Comparison of ENCODE assay signal across 22 cellular contexts in the genomic region with DNA sequence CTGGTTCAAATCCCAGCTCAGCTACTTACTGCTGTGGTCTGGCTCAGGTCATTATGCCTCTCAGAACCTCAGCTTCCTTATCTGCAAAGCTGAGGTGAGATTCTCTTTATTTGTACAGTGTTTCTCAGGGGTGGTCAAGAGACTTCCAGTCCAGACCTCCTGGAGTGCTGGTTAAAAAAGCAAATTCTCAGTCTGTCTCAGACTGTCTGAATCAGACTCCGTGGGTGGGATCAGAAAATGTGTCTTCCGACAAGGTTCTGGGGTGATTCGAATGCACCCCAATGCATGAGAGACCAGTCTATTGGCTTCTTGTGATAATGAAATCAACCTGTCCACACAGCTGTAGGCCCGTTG.
DNase-seq lines count a peak whose midpoint lies in the region; ATAC-seq, FAIRE-seq and TF ChIP-seq lines count a peak whose summit lies in the region.
"Had no signal": no experiment of that assay in that cellular context is flagged by ENCODE, and none has a peak within 500 bp of the region (broad histone marks: within the 10 kb centered on the region; RNA-seq: fewer than 3 reads in every experiment).

No MANE protein-coding gene starts in this region.

- H3K4me1 ChIP-seq in HCT116 (ENCODE audit: control insufficient read depth in 1 of 2, insufficient read depth in 2 of 2, low read length in 2 of 2) (peaks cover 9 to 14% of the 10 kb centered on the region in 2 experiments), PC-3 (ENCODE audit: insufficient read depth, low read length) (peaks cover 8% of the 10 kb centered on the region)
- H3K4me1 ChIP-seq: Caco-2 had no signal

- TF ChIP-seq RAD21 in HCT116 (IDR thresholded peaks at IDR 0.05; ENCODE audit: low read depth): no peak

- no peaks in the 10 kb centered on the region for H3K36me3 Mint-ChIP-seq in osteocyte (ENCODE audit: unreplicated experiment)
- H3K36me3 Mint-ChIP-seq: CD4-positive, CD25-positive, alpha-beta regulatory T cell had no signal

- TF ChIP-seq POLR2A in HCT116 (IDR thresholded peaks at IDR 0.05; ENCODE audit: borderline replicate concordance, extremely low read depth, insufficient read depth, insufficient read length): no peak

- BruUV-seq in HCT116 (replicated peaks; lab: Mats Ljungman, UMichigan) (no TSS peak), PC-3 (replicated peaks; lab: Mats Ljungman, UMichigan) (no TSS peak)

- CTCF ChIA-PET in HCT116 (lab: Charles Lee): no interaction called here
- CTCF ChIA-PET in PC-3 (lab: Charles Lee): no interaction called here

- H3K9ac ChIP-seq in HCT116 (ENCODE audit: low read length): no peak overlapping the region
- no peak overlapping the region for H3K9ac ChIP-seq in PC-3 (ENCODE audit: low read length)
- H3K9ac ChIP-seq: KMS-11 had no signal

- H3F3A ChIP-seq in PC-3 (ENCODE audit: low read length, unreplicated experiment): no peaks in the 10 kb centered on the region

- no peak for TF ChIP-seq CTCF in HCT116 (IDR thresholded peaks at IDR 0.05 in 2 of 3, conservative IDR thresholded peaks at IDR 0.05 in 1 of 3; ENCODE audit: borderline replicate concordance in 1 of 3, insufficient read depth in 1 of 3, low read depth in 2 of 3, low read length in 2 of 3)
- no peak for TF ChIP-seq CTCF in PC-3 (conservative IDR thresholded peaks at IDR 0.05; ENCODE audit: low read depth, low read length)
- TF ChIP-seq CTCF in bronchial epithelial cell (IDR thresholded peaks at IDR 0.05; ENCODE audit: insufficient read depth, low read length, severe bottlenecking): no peak
- TF ChIP-seq CTCF in osteocyte (IDR thresholded peaks at IDR 0.05): no peak

- H3K4me3 ChIP-seq in HCT116 (replicated peaks in 1 of 2; ENCODE audit: low read depth in 1 of 2, low read length in 2 of 2) (no peak overlapping the region; a peak in 1 of 4 replicates), PC-3 (ENCODE audit: low read length) (no peak overlapping the region), bronchial epithelial cell (ENCODE audit: low read depth, low read length) (no peak overlapping the region)
- H3K4me3 ChIP-seq: GM12878 had no signal

- POLR2A ChIA-PET in HCT116 (lab: Charles Lee) (no interaction called here), PC-3 (lab: Charles Lee; ENCODE audit: unreplicated experiment) (no interaction called here)

- peaks cover 48% of the 10 kb centered on the region for H3K4me1 Mint-ChIP-seq in osteocyte (ENCODE audit: unreplicated experiment)
- H3K4me1 Mint-ChIP-seq: CD4-positive, CD25-positive, alpha-beta regulatory T cell had no signal

- intact Hi-C loops in HCT116 (cut with micrococcal nuclease): no loop called here
- intact Hi-C loops in PC-3 (cut with micrococcal nuclease): no loop called here

- no peak overlapping the region for H3K4me3 Mint-ChIP-seq in osteocyte (ENCODE audit: unreplicated experiment)
- H3K4me3 Mint-ChIP-seq: CD4-positive, CD25-positive, alpha-beta regulatory T cell had no signal

- H2AFZ ChIP-seq in HCT116 (ENCODE audit: low read depth, low read length, poor library complexity, severe bottlenecking) (peak overlapping the region; percentile 50), PC-3 (ENCODE audit: low read length) (0 out of 2 replicates have a peak overlapping the region, but pooled peaks have one; percentile 37)

- no peaks in the 10 kb centered on the region for H3K27me3 Mint-ChIP-seq in osteocyte (ENCODE audit: unreplicated experiment)

- H4K20me1 ChIP-seq in HCT116 (ENCODE audit: insufficient read depth) (no peaks in the 10 kb centered on the region), PC-3 (ENCODE audit: low read length) (no peaks in the 10 kb centered on the region)

- ATAC-seq in HCT116 (0 out of 2 replicates have a peak, but pooled peaks have one; percentile 2), PC-3 (no peak), GM21515 (IDR thresholded peaks at IDR 0.05; ENCODE audit: unreplicated experiment) (no peak)
- ATAC-seq: GM12878 had no signal

- RAD21 ChIA-PET in HCT116 (lab: Charles Lee; ENCODE audit: low non-redundant PET in 1 of 2, low total read pairs in 2 of 2, uncharacterized antibody in 2 of 2, unreplicated experiment in 2 of 2): no interaction called here

- H3K27me3 ChIP-seq in HCT116 (ENCODE audit: insufficient read depth, low read length) (no peaks in the 10 kb centered on the region), PC-3 (ENCODE audit: low read length) (peaks cover 42% of the 10 kb centered on the region), bronchial epithelial cell (ENCODE audit: control insufficient read depth, insufficient read depth, low read length) (no peaks in the 10 kb centered on the region)

- H3K9me3 Mint-ChIP-seq in osteocyte (ENCODE audit: unreplicated experiment): no peaks in the 10 kb centered on the region

- no peaks in the 10 kb centered on the region for H3K36me3 ChIP-seq in HCT116 (ENCODE audit: control insufficient read depth in 1 of 2, insufficient read depth in 2 of 2, low read length in 2 of 2)
- no peaks in the 10 kb centered on the region for H3K36me3 ChIP-seq in PC-3 (ENCODE audit: low read depth, low read length)
- H3K36me3 ChIP-seq in bronchial epithelial cell (ENCODE audit: control insufficient read depth, insufficient read depth, low read length): no peaks in the 10 kb centered on the region

- H3K4me2 ChIP-seq in HCT116 (ENCODE audit: low read length) (peak overlapping the region; percentile 65), PC-3 (ENCODE audit: low read length) (no peak overlapping the region)
- H3K4me2 ChIP-seq: KMS-11 had no signal

- DNase-seq in HCT116 (ENCODE audit: low read depth, low spot score) (no peak), PC-3 (no peak), bronchial epithelial cell (ENCODE audit: low read depth) (no peak), osteocyte (ENCODE audit: extremely low spot score, unreplicated experiment) (no peak), HCEC 1CT (no peak), GDM1 (lab: John Stamatoyannopoulos, UW) (no peak)
- DNase-seq in activated naive CD4-positive, alpha-beta T cell treated with Interleukin-2 at 50 U/mL for 16 hours: no peak
- DNase-seq: CD4-positive, CD25-positive, alpha-beta regulatory T cell; DMS153; GOT3; NCI-H1048; NCI-H1436; NCI-H1930; NCI-H510A; NCI-H748 treated with DMSO at 0.1 percent for 48 hours; SIG-M5 had no signal

- H3K27ac ChIP-seq in HCT116 (ENCODE audit: low read depth, low read length) (no peak overlapping the region; the same call in 1 of the 2 replicates), PC-3 (ENCODE audit: low read length) (no peak overlapping the region)
- H3K27ac ChIP-seq: KMS-11 had no signal

- H3K9me2 ChIP-seq in HCT116 (ENCODE audit: insufficient read depth) (no peaks in the 10 kb centered on the region), PC-3 (replicated peaks; ENCODE audit: low read length) (no peaks in the 10 kb centered on the region)

- H3K9me3 ChIP-seq in HCT116 (ENCODE audit: control insufficient read depth in 1 of 2, insufficient read depth in 1 of 2, low read depth in 1 of 2, low read length in 2 of 2) (no peaks in the 10 kb centered on the region), PC-3 (ENCODE audit: low read length) (no peaks in the 10 kb centered on the region)
- H3K9me3 ChIP-seq: Caco-2 had no signal

- H3K79me2 ChIP-seq in HCT116 (ENCODE audit: insufficient read depth, low read length) (no peaks in the 10 kb centered on the region), PC-3 (ENCODE audit: low read length) (no peaks in the 10 kb centered on the region)

- peak overlapping the region; percentile 38 for H3K27ac Mint-ChIP-seq in osteocyte (ENCODE audit: unreplicated experiment)
- H3K27ac Mint-ChIP-seq: CD4-positive, CD25-positive, alpha-beta regulatory T cell had no signal

- peak; percentile 28 for FAIRE-seq in bronchial epithelial cell (lab: Jason Lieb, UNC)
- FAIRE-seq: GM12878, GM19239, HepG2 had no signal

TF ChIP-seq in HCT116, 20 proteins besides CTCF, POLR2A, EP300 and RAD21 (continues in another document):
- TF ChIP-seq SRF (IDR thresholded peaks at IDR 0.05; ENCODE audit: low read depth) (no peak), POLR2AphosphoS5 (IDR thresholded peaks at IDR 0.05; ENCODE audit: low read depth, low read length) (no peak), EZH2 (IDR thresholded peaks at IDR 0.05) (no peak)
- TF ChIP-seq, protein P1, sequence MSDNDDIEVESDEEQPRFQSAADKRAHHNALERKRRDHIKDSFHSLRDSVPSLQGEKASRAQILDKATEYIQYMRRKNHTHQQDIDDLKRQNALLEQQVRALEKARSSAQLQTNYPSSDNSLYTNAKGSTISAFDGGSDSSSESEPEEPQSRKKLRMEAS (IDR thresholded peaks at IDR 0.05): no peak
- TF ChIP-seq, protein P2, sequence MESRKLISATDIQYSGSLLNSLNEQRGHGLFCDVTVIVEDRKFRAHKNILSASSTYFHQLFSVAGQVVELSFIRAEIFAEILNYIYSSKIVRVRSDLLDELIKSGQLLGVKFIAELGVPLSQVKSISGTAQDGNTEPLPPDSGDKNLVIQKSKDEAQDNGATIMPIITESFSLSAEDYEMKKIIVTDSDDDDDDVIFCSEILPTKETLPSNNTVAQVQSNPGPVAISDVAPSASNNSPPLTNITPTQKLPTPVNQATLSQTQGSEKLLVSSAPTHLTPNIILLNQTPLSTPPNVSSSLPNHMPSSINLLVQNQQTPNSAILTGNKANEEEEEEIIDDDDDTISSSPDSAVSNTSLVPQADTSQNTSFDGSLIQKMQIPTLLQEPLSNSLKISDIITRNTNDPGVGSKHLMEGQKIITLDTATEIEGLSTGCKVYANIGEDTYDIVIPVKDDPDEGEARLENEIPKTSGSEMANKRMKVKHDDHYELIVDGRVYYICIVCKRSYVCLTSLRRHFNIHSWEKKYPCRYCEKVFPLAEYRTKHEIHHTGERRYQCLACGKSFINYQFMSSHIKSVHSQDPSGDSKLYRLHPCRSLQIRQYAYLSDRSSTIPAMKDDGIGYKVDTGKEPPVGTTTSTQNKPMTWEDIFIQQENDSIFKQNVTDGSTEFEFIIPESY (IDR thresholded peaks at IDR 0.05; ENCODE audit: extremely low read depth, insufficient replicate concordance, low read length): no peak
